In genomic region chr1:111202366-111202706, GRCh38 we compare ENCODE assay signal across 8 cellular contexts. TPM values are rescaled to one million over a fixed set of nuclear protein-coding genes. Genes with fewer than 3 reads are reported as not detected.
A peak's percentile ranks its signal among the peaks of the same experiment; 100 is the strongest.
DNase-seq lines count a peak whose midpoint lies in the region; ATAC-seq and TF ChIP-seq lines count a peak whose summit lies in the region.
"Had no signal": no experiment of that assay in that cellular context is flagged by ENCODE, and none has a peak within 500 bp of the region (broad histone marks: within the 10 kb centered on the region; RNA-seq: fewer than 3 reads in every experiment).

No MANE protein-coding gene starts in this region.

- peaks cover 22% of the 10 kb centered on the region for H3K27me3 Mint-ChIP-seq in endothelial cell (ENCODE audit: unreplicated experiment)

- 97% methylated on average over 1 of the region's 1 CpG for WGBS in prostate gland

- peaks cover 2% of the 10 kb centered on the region for H3K36me3 Mint-ChIP-seq in endothelial cell (ENCODE audit: low read depth, unreplicated experiment)

- H3K9ac ChIP-seq in Loucy (ENCODE audit: low read depth, low read length, poor library complexity, severe bottlenecking) = peak overlapping the region; percentile 75

- H3K4me1 ChIP-seq in DOHH2 (ENCODE audit: control insufficient read depth, low read length) (peaks cover 87% of the 10 kb centered on the region), Loucy (ENCODE audit: insufficient read depth, low read length, poor library complexity, severe bottlenecking) (peaks cover 95% of the 10 kb centered on the region), prostate gland (replicated peaks) (peaks cover 7% of the 10 kb centered on the region)

- no peaks in the 10 kb centered on the region for H4K20me1 ChIP-seq in DOHH2 (ENCODE audit: control insufficient read depth, insufficient read depth, low read depth, low read length)
- no peaks in the 10 kb centered on the region for H4K20me1 ChIP-seq in Loucy (ENCODE audit: insufficient read depth, low read length, poor library complexity, severe bottlenecking)

- ATAC-seq in Right ventricle myocardium superior (ENCODE audit: poor library complexity) = no peak
- ATAC-seq: Right ventricle myocardium inferior had no signal

- H3K4me2 ChIP-seq in DOHH2 (ENCODE audit: low read length) = peak overlapping the region; percentile 97
- peak overlapping the region; percentile 14 for H3K4me2 ChIP-seq in Loucy (ENCODE audit: low read depth, low read length, poor library complexity, severe bottlenecking)

- H3F3A ChIP-seq in DOHH2 (ENCODE audit: control insufficient read depth, insufficient read depth) (peaks cover 21% of the 10 kb centered on the region), Loucy (ENCODE audit: low read depth) (no peaks in the 10 kb centered on the region)

- no peaks in the 10 kb centered on the region for H3K9me2 ChIP-seq in DOHH2 (replicated peaks; ENCODE audit: control insufficient read depth, low read length)
- H3K9me2 ChIP-seq in Loucy (replicated peaks; ENCODE audit: low read depth, low read length) = no peaks in the 10 kb centered on the region

- no peak overlapping the region for H3K27ac Mint-ChIP-seq in endothelial cell (ENCODE audit: unreplicated experiment)

- H3K79me2 ChIP-seq in DOHH2 (ENCODE audit: control insufficient read depth, low read length) (peaks cover 43% of the 10 kb centered on the region), Loucy (ENCODE audit: insufficient read depth, low read length) (no peaks in the 10 kb centered on the region)

- H3K27me3 ChIP-seq in DOHH2 (ENCODE audit: control insufficient read depth, low read length) (no peaks in the 10 kb centered on the region), Loucy (ENCODE audit: insufficient read depth, low read length, poor library complexity, severe bottlenecking) (no peaks in the 10 kb centered on the region), prostate gland (replicated peaks; ENCODE audit: insufficient read depth) (no peaks in the 10 kb centered on the region)

- H3K27ac ChIP-seq in DOHH2 (ENCODE audit: low read depth, low read length) (peak overlapping the region; percentile 92), prostate gland (peak overlapping the region; percentile 76 to 89)

- H3K9me3 ChIP-seq in DOHH2 (ENCODE audit: control insufficient read depth, insufficient read depth, low read length) (no peaks in the 10 kb centered on the region), Loucy (ENCODE audit: insufficient read depth, low read depth, low read length) (no peaks in the 10 kb centered on the region), prostate gland (no peaks in the 10 kb centered on the region)

- TF ChIP-seq CTCF in DOHH2 (IDR thresholded peaks at IDR 0.05; ENCODE audit: low read depth, low read length, poor library complexity, severe bottlenecking) (no peak), Loucy (conservative IDR thresholded peaks at IDR 0.05; ENCODE audit: low read length) (no peak), endothelial cell (IDR thresholded peaks at IDR 0.05; ENCODE audit: unreplicated experiment) (no peak), prostate gland (IDR thresholded peaks at IDR 0.05) (no peak)

- intact Hi-C loops in prostate gland (cut with DNase I) (no loop called here), Right ventricle myocardium superior (cut with DNase I) (no loop called here)

- peak; percentile 40 for TF ChIP-seq POLR2A in prostate gland (IDR thresholded peaks at IDR 0.05)

- H3K4me3 ChIP-seq in DOHH2 (ENCODE audit: low read length) = peak overlapping the region; percentile 83
- no peak overlapping the region for H3K4me3 ChIP-seq in Loucy (ENCODE audit: low read length, poor library complexity, severe bottlenecking)
- no peak overlapping the region for H3K4me3 ChIP-seq in prostate gland

- H2AFZ ChIP-seq in Loucy (ENCODE audit: low read length) = no peak overlapping the region

- peak overlapping the region; percentile 53 for H3K4me3 Mint-ChIP-seq in endothelial cell (ENCODE audit: unreplicated experiment)

- H3K4me1 Mint-ChIP-seq in endothelial cell (ENCODE audit: unreplicated experiment) = peaks cover 36% of the 10 kb centered on the region

- H3K36me3 ChIP-seq in DOHH2 (ENCODE audit: control insufficient read depth, low read length) (peaks cover 58% of the 10 kb centered on the region), Loucy (ENCODE audit: insufficient read depth, low read length) (no peaks in the 10 kb centered on the region), prostate gland (no peaks in the 10 kb centered on the region)

- no peaks in the 10 kb centered on the region for H3K9me3 Mint-ChIP-seq in endothelial cell (ENCODE audit: unreplicated experiment)

- no peak for DNase-seq in endothelial cell (ENCODE audit: low spot score)
- DNase-seq in prostate gland (ENCODE audit: low spot score) = peak; percentile 46
- no peak for DNase-seq in Ammon's horn (ENCODE audit: low spot score)
- no peak for DNase-seq in hippocampal formation (lab: John Stamatoyannopoulos, UW)
- DNase-seq in Right ventricle myocardium superior = no peak

RNA-seq across cellular contexts. Expression of gene DENND2D, which starts 1.9 kb away (rescaled TPM):
- total RNA-seq in endothelial cell (ENCODE audit: unreplicated experiment) = 3.6 TPM
- 10 to 100 TPM; 25.4 to 37.2 TPM for total RNA-seq in prostate gland
- 3.0 TPM for total RNA-seq in Right ventricle myocardium superior

RNA-seq across cellular contexts. Expression of gene CHI3L2, which starts 25.2 kb away (rescaled TPM):
- total RNA-seq in endothelial cell (ENCODE audit: unreplicated experiment) = 1.3 TPM
- 10 to 100 TPM in 1 of 2 donors, under 1 TPM in 1; 0.82 to 10.6 TPM for total RNA-seq in prostate gland
- total RNA-seq in Right ventricle myocardium superior = 3.7 TPM
